8 cellular contexts compared by ENCODE assay signal in the genomic region with DNA sequence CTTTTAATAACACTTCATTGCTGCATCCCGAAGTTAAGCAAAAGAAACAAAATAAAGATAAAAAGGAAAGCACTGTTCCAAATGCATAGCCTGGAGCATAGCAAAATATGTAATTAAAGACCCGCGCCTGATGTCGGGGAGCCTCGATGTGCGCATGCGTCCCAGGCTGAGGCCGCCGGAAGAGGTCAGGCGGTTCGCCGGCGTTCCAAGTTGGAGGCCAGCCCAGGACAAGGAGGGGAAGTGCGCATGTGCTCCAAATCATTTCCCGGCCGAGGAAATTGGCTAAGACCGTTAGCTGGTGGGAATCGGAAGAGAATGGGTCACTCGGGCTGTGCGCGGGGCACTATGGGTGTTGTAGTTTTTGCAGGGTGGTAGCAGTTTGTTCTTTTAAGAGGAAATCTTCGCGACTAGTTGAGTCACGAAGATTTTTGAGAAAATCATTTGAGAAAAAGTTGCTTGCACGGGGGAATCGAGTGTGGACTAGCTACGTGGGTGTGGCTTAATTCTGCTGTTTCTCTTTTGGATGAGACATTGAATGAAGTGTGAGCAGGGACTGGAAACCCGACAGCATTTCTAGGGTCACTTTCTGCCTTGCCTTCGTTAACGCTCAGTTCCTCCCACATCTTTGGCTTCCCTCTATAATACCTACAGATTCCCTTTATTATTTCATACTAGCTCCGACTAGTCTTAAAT. TPM values are rescaled to one million over a fixed set of nuclear protein-coding genes. Genes with fewer than 3 reads are reported as not detected.
DNase-seq lines count a peak whose midpoint lies in the region; ATAC-seq lines count a peak whose summit lies in the region.

No MANE protein-coding gene starts in this region.

- peaks cover 17% of the 10 kb centered on the region for H3K9me3 Mint-ChIP-seq in dendritic cell treated with granulocyte-macrophage colony-stimulating factor and Interleukin-4, amounts not matched to agents 40 ng/mL and 50 ng/mL, for 4 days

- ATAC-seq in HG02852 (IDR thresholded peaks at IDR 0.05; ENCODE audit: unreplicated experiment) (peak; percentile 78), left colon (peak; percentile 96), HG02981 (IDR thresholded peaks at IDR 0.05; ENCODE audit: unreplicated experiment) (no peak)

- peaks cover 6% of the 10 kb centered on the region for H3K36me3 Mint-ChIP-seq in dendritic cell treated with granulocyte-macrophage colony-stimulating factor and Interleukin-4, amounts not matched to agents 40 ng/mL and 50 ng/mL, for 4 days (ENCODE audit: low read depth)

- peaks cover 86% of the 10 kb centered on the region for H3K4me1 Mint-ChIP-seq in dendritic cell treated with granulocyte-macrophage colony-stimulating factor and Interleukin-4, amounts not matched to agents 40 ng/mL and 50 ng/mL, for 4 days (ENCODE audit: low read depth)

- intact Hi-C loops in dendritic cell treated with granulocyte-macrophage colony-stimulating factor and Interleukin-4, amounts not matched to agents 40 ng/mL and 50 ng/mL, for 4 days (cut with micrococcal nuclease), result loop anchor here (5.0 kb wide), 1 partner anchor 38 kb away; no protein-coding TSS in a partner anchor
- intact Hi-C loops in left colon (cut with DNase I, micrococcal nuclease), result no loop called here

- H3K27ac Mint-ChIP-seq in dendritic cell treated with granulocyte-macrophage colony-stimulating factor and Interleukin-4, amounts not matched to agents 40 ng/mL and 50 ng/mL, for 4 days, result peak overlapping the region; percentile 80

- DNase-seq in DMS153 treated with DMSO at 0.1 percent for 48 hours (lab: John Stamatoyannopoulos, UW; ENCODE audit: unreplicated experiment) (peak; percentile 94), NCI-H526 treated with DMSO at 0.1 percent for 48 hours (lab: John Stamatoyannopoulos, UW) (peak; percentile 79), left colon (peak; percentile 88 to 92)
- peak; percentile 43 to 48 for DNase-seq in activated CD4-positive, alpha-beta T cell treated with anti-CD3 and anti-CD28 coated beads, Interleukin-2, amount 50 U/mL, for 4 hours
- DNase-seq in stimulated activated CD4-positive, alpha-beta T cell treated with anti-CD3 and anti-CD28 coated beads, Interleukin-1b, Interleukin-23, amount 100 ng/mL, for 24 hours (ENCODE audit: low read depth in 4 of 4, low spot score in 1 of 4), result peak; percentile 36 to 69 (median 60)

- no peaks in the 10 kb centered on the region for H3K27me3 Mint-ChIP-seq in dendritic cell treated with granulocyte-macrophage colony-stimulating factor and Interleukin-4, amounts not matched to agents 40 ng/mL and 50 ng/mL, for 4 days

- H3K4me3 Mint-ChIP-seq in dendritic cell treated with granulocyte-macrophage colony-stimulating factor and Interleukin-4, amounts not matched to agents 40 ng/mL and 50 ng/mL, for 4 days, result peak overlapping the region; percentile 75

RNA-seq across cellular contexts. Expression of gene CD1D, which starts 31.0 kb away (rescaled TPM):
- 1 to 10 TPM; 6.5 to 8.2 TPM for total RNA-seq in left colon
